ENCODE assay signal across 8 cellular contexts in the genomic region with DNA sequence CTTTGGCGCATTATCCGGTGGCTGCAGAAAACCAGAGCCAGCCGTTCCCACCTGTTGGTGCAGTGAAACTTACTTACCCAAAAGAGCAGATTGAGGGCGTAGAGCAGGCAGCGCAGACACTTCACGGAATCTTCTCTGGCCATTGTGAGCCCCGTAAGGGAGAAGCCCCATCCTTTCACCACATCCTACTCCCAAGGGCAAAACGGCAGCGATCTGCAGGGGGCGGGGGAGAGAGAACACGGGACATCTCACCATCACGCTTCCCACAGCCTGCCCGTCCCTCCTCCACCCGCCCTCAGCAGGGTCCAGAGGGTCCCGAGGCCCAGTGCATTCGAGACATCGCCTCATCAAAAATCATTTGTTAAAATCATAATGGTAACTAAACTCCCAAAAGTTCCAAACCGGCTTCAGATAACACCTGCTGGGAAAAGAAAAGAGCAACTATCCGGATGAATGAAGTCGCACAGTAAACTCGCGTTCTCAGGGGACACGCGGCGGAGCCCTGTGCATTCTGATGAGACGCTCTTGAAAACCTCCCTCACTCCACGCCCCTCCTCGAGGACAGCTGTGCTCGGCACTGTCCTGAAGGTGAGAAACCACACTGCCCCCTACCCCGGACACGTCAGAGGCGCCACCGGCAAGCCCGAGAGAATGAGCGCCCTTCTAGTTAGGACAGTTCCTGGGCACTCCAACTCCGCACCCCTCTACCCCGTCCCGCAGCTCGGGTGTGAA. TPM values are rescaled to one million over a fixed set of nuclear protein-coding genes. Genes with fewer than 3 reads are reported as not detected.
A peak's percentile ranks its signal among the peaks of the same experiment; 100 is the strongest.
DNase-seq lines count a peak whose midpoint lies in the region; ATAC-seq and TF ChIP-seq lines count a peak whose summit lies in the region.

No MANE protein-coding gene starts in this region.

- DNase-seq in GM10248 (ENCODE audit: extremely low spot score): peak; percentile 73
- DNase-seq in SJCRH30: peak; percentile 91 to 93
- peak; percentile 73 for DNase-seq in coronary artery (ENCODE audit: low spot score)
- DNase-seq in left lobe of liver (ENCODE audit: low spot score): peak; percentile 49
- peak; percentile 11 to 13 for DNase-seq in stimulated activated naive CD8-positive, alpha-beta T cell treated with anti-CD3 and anti-CD28 coated beads, Interleukin-15, amount 100 ng/mL, for 72 hours
- DNase-seq in NCI-H446 treated with DMSO at 0.1 percent for 48 hours (lab: John Stamatoyannopoulos, UW): no peak

- peak overlapping the region; percentile 89 for H3K4me3 ChIP-seq in SJCRH30
- peak overlapping the region; percentile 88 for H3K4me3 ChIP-seq in coronary artery

- no peaks in the 10 kb centered on the region for H3K9me3 Mint-ChIP-seq in stimulated activated naive CD8-positive, alpha-beta T cell treated with anti-CD3 and anti-CD28 coated beads, Interleukin-15, amount 100 ng/mL, for 72 hours

- peaks cover 78% of the 10 kb centered on the region for H3K27me3 Mint-ChIP-seq in stimulated activated naive CD8-positive, alpha-beta T cell treated with anti-CD3 and anti-CD28 coated beads, Interleukin-15, amount 100 ng/mL, for 72 hours

- peaks cover 18% of the 10 kb centered on the region for H3K4me1 Mint-ChIP-seq in stimulated activated naive CD8-positive, alpha-beta T cell treated with anti-CD3 and anti-CD28 coated beads, Interleukin-15, amount 100 ng/mL, for 72 hours

- H3K36me3 ChIP-seq in SJCRH30: peaks cover 34% of the 10 kb centered on the region

- peak overlapping the region in 1 of 2 donors; percentile 2 for H3K27ac Mint-ChIP-seq in stimulated activated naive CD8-positive, alpha-beta T cell treated with anti-CD3 and anti-CD28 coated beads, Interleukin-15, amount 100 ng/mL, for 72 hours

- H3K27ac ChIP-seq in SJCRH30 (peak overlapping the region; percentile 97), coronary artery (peak overlapping the region; percentile 95)

- H3K4me1 ChIP-seq in SJCRH30: peaks cover 33% of the 10 kb centered on the region

- ATAC-seq in GM21423 (IDR thresholded peaks at IDR 0.05; ENCODE audit: unreplicated experiment) (peak; percentile 73), HG03575 (IDR thresholded peaks at IDR 0.05; ENCODE audit: extremely low read depth, insufficient number of reproducible peaks, low FRiP score, unreplicated experiment) (peak; percentile 63), left lobe of liver (peak; percentile 51)
- peak; percentile 69 for ATAC-seq in stimulated activated naive CD8-positive, alpha-beta T cell treated with anti-CD3 and anti-CD28 coated beads, Interleukin-15, amount 100 ng/mL, for 72 hours

- CTCF ChIA-PET in GM10248 (lab: Yijun Ruan, JAX): interaction anchor here (0.9 to 2.9 kb wide), 9 partner anchors 9 to 513 kb away, joined by 3 to 16 read pairs (median 7); no protein-coding TSS in a partner anchor

- no peaks in the 10 kb centered on the region for H3K9me3 ChIP-seq in SJCRH30 (replicated peaks)

- TF ChIP-seq CTCF in GM10248 (IDR thresholded peaks at IDR 0.05; ENCODE audit: control extremely low read depth, extremely low read depth, low read depth, missing control alignments) (peak; percentile 25), coronary artery (IDR thresholded peaks at IDR 0.05) (no peak)

- H3K4me3 Mint-ChIP-seq in stimulated activated naive CD8-positive, alpha-beta T cell treated with anti-CD3 and anti-CD28 coated beads, Interleukin-15, amount 100 ng/mL, for 72 hours: peak overlapping the region; percentile 80 to 83

- POLR2A ChIA-PET in GM10248 (lab: Yijun Ruan, JAX): no interaction called here

- H3K27me3 ChIP-seq in SJCRH30: no peaks in the 10 kb centered on the region

RNA-seq across cellular contexts. Expression of a gene that starts 1.2 kb away (rescaled TPM):
- 114 and 123 TPM in 2 replicates for total RNA-seq in SJCRH30 (2014; rRNA removed; shearing (Covaris generic))
- 15.1 TPM for total RNA-seq in left lobe of liver
